ENCODE assay signal across 8 cellular contexts in the genomic region with DNA sequence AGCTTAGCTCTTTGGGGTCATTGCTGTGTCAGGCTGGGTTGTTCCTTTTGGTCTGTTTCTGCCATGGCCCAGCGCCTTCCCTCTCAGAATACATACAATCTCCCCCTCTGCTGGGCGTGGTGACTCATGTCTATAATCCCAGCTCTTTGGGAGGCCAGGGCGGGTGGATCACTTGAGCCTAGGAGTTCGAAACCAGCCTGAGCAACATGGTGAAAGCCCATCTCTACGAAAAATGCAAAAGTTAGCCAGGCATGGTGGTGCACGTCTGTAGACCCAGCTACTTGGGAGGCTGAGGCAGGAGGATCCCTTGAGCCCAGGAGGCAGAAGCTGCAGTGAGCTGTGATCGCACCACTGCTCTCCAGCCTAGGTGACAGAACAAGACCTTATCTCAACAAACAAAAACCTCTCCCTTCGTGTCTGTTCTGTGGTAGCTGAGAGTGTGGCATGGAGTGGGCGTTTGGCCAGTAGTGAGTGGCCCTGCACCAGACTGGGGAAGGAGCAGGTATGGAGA. TPM values are rescaled to one million over a fixed set of nuclear protein-coding genes. Genes with fewer than 3 reads are reported as not detected.
DNase-seq lines count a peak whose midpoint lies in the region; ATAC-seq and TF ChIP-seq lines count a peak whose summit lies in the region.

No MANE protein-coding gene starts in this region.

- DNase-seq in GM12864 (ENCODE audit: low read depth) (peak; percentile 27), natural killer cell (no peak), caudate nucleus (lab: John Stamatoyannopoulos, UW) (no peak), HPDE6-E6E7 (ENCODE audit: extremely low spot score) (no peak), GF-D8 (lab: John Stamatoyannopoulos, UW) (no peak)
- DNase-seq in activated CD8-positive, alpha-beta T cell treated with anti-CD3 and anti-CD28 coated beads, Interleukin-2, amount 10 ng/mL, durations not matched to agents 7 days and 5 days: no peak
- DNase-seq in activated CD8-positive, alpha-beta memory T cell treated with anti-CD3 and anti-CD28 coated beads for 24 hours: no peak

- H3K9me3 Mint-ChIP-seq in activated CD8-positive, alpha-beta T cell treated with anti-CD3 and anti-CD28 coated beads, Interleukin-2, amount 10 ng/mL, durations not matched to agents 7 days and 5 days (ENCODE audit: insufficient read depth): no peaks in the 10 kb centered on the region
- no peaks in the 10 kb centered on the region for H3K9me3 Mint-ChIP-seq in natural killer cell

- no peak overlapping the region for H3K4me3 ChIP-seq in GM12864 (ENCODE audit: low read depth, low read length)

- TF ChIP-seq CTCF in GM12864 (IDR thresholded peaks at IDR 0.05; ENCODE audit: low read depth, low read length, missing control alignments) (no peak), natural killer cell (IDR thresholded peaks at IDR 0.05) (no peak)

- intact Hi-C loops in natural killer cell (cut with micrococcal nuclease): loop anchor here (1.0 to 5.0 kb wide), 4 partner anchors 37 to 166 kb away; no protein-coding TSS in a partner anchor

- H3K27me3 Mint-ChIP-seq in activated CD8-positive, alpha-beta T cell treated with anti-CD3 and anti-CD28 coated beads, Interleukin-2, amount 10 ng/mL, durations not matched to agents 7 days and 5 days (ENCODE audit: low read depth): no peaks in the 10 kb centered on the region
- no peaks in the 10 kb centered on the region for H3K27me3 Mint-ChIP-seq in natural killer cell (ENCODE audit: low read depth in 2 of 2)

- peaks cover 21% of the 10 kb centered on the region for H3K36me3 Mint-ChIP-seq in activated CD8-positive, alpha-beta T cell treated with anti-CD3 and anti-CD28 coated beads, Interleukin-2, amount 10 ng/mL, durations not matched to agents 7 days and 5 days (ENCODE audit: low read depth)
- peaks cover 8% of the 10 kb centered on the region for H3K36me3 Mint-ChIP-seq in natural killer cell

- peak; percentile 5 for ATAC-seq in HG02852 (IDR thresholded peaks at IDR 0.05; ENCODE audit: unreplicated experiment)
- no peak for ATAC-seq in activated CD8-positive, alpha-beta T cell treated with anti-CD3 and anti-CD28 coated beads, Interleukin-2, amount 10 ng/mL, durations not matched to agents 7 days and 5 days
- no peak for ATAC-seq in natural killer cell

- H3K27ac ChIP-seq in caudate nucleus (ENCODE audit: low read depth, low read length): no peak overlapping the region

- POLR2A ChIA-PET in activated CD8-positive, alpha-beta T cell treated with anti-CD3 and anti-CD28 coated beads, Interleukin-2, amount 10 ng/mL, durations not matched to agents 7 days and 5 days (lab: Charles Lee): interaction anchor here (0.6 to 1.1 kb wide), 8 partner anchors 32 to 390 kb away, joined by 3 to 4 read pairs (median 3); a partner anchor contains a TSS

- no peak overlapping the region for H3K4me3 Mint-ChIP-seq in activated CD8-positive, alpha-beta T cell treated with anti-CD3 and anti-CD28 coated beads, Interleukin-2, amount 10 ng/mL, durations not matched to agents 7 days and 5 days
- no peak overlapping the region for H3K4me3 Mint-ChIP-seq in natural killer cell

- H3K4me1 Mint-ChIP-seq in activated CD8-positive, alpha-beta T cell treated with anti-CD3 and anti-CD28 coated beads, Interleukin-2, amount 10 ng/mL, durations not matched to agents 7 days and 5 days (ENCODE audit: low read depth): peaks cover 32% of the 10 kb centered on the region
- H3K4me1 Mint-ChIP-seq in natural killer cell: peaks cover 18 to 19% of the 10 kb centered on the region in 2 donors

- peak overlapping the region; percentile 61 for H3K27ac Mint-ChIP-seq in activated CD8-positive, alpha-beta T cell treated with anti-CD3 and anti-CD28 coated beads, Interleukin-2, amount 10 ng/mL, durations not matched to agents 7 days and 5 days
- H3K27ac Mint-ChIP-seq in natural killer cell: peak overlapping the region; percentile 93 to 96

- CTCF ChIA-PET in activated CD8-positive, alpha-beta T cell treated with anti-CD3 and anti-CD28 coated beads, Interleukin-2, amount 10 ng/mL, durations not matched to agents 7 days and 5 days (lab: Charles Lee): interaction anchor here (0.6 to 3.0 kb wide), 22 partner anchors 13 to 180 kb away, joined by 3 to 25 read pairs (median 4); a partner anchor contains a TSS

RNA-seq across cellular contexts. Expression of a gene that starts 35.7 kb away (rescaled TPM):
- total RNA-seq in activated CD8-positive, alpha-beta T cell treated with anti-CD3 and anti-CD28 coated beads, Interleukin-2, amount 10 ng/mL, durations not matched to agents 7 days and 5 days: 10 to 100 TPM; 53.5 to 59.8 TPM
- total RNA-seq in natural killer cell: 10 to 100 TPM; 22.9 to 32.0 (median 27.6) TPM

RNA-seq across cellular contexts. Expression of a gene that starts 46.7 kb away (rescaled TPM):
- 100 to 1,000 TPM; 160 to 170 TPM for total RNA-seq in activated CD8-positive, alpha-beta T cell treated with anti-CD3 and anti-CD28 coated beads, Interleukin-2, amount 10 ng/mL, durations not matched to agents 7 days and 5 days
- 100 to 1,000 TPM; 116 to 144 (median 132) TPM for total RNA-seq in natural killer cell

RNA-seq across cellular contexts. Expression of a gene that starts 56.2 kb away (rescaled TPM):
- 1 to 10 TPM; 2.7 to 3.6 TPM for total RNA-seq in activated CD8-positive, alpha-beta T cell treated with anti-CD3 and anti-CD28 coated beads, Interleukin-2, amount 10 ng/mL, durations not matched to agents 7 days and 5 days
- 1 to 10 TPM; 6.3 to 8.8 (median 7.1) TPM for total RNA-seq in natural killer cell
